24 cellular contexts compared by ENCODE assay signal in the genomic region with DNA sequence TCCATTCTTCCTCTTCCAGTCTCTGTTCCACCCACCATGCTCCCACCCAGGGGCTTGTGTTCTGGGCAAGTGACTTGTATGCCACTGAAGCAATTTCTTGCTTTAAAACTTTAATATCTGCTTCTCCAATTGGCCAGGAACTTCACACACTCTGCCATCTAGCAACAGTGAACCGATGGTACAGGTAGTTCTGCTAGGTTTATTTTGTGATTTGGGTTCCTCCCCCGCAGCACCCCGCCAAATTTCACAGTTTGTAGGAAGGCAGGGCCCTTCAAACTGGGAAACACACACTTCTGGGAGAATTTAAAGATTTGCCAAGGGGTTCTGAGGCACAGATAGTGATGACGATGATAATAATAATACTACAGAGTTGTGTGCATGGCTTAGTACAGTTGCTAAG. TPM values are rescaled to one million over a fixed set of nuclear protein-coding genes. Genes with fewer than 3 reads are reported as not detected.
DNase-seq lines count a peak whose midpoint lies in the region; ATAC-seq, FAIRE-seq and TF ChIP-seq lines count a peak whose summit lies in the region.
"Had no signal": no experiment of that assay in that cellular context is flagged by ENCODE, and none has a peak within 500 bp of the region (broad histone marks: within the 10 kb centered on the region; RNA-seq: fewer than 3 reads in every experiment).

No MANE protein-coding gene starts in this region.

- H3K36me3 ChIP-seq in DND-41 (ENCODE audit: insufficient read depth, low read length) = no peaks in the 10 kb centered on the region
- H3K36me3 ChIP-seq: ascending aorta, esophagus squamous epithelium, HAP-1 had no signal

- no peak overlapping the region for H2AFZ ChIP-seq in DND-41 (ENCODE audit: low read depth, low read length)

- DNase-seq in activated CD4-positive, alpha-beta memory T cell treated with anti-CD3 and anti-CD28 coated beads, Interleukin-2, amount 10 ng/mL, durations not matched to agents 7 days and 5 days = no peak
- no peak for DNase-seq in activated CD4-positive, alpha-beta memory T cell treated with anti-CD3 and anti-CD28 coated beads for 36 hours
- no peak for DNase-seq in DND-41
- no peak for DNase-seq in natural killer cell
- DNase-seq in frontal cortex (ENCODE audit: low spot score in 2 of 2) = no peak
- no peak for DNase-seq in NCI-H510A (lab: John Stamatoyannopoulos, UW)
- DNase-seq in NCI-H146 treated with DMSO at 0.1 percent for 48 hours (lab: John Stamatoyannopoulos, UW; ENCODE audit: unreplicated experiment) = no peak
- DNase-seq: 8988T; activated naive CD4-positive, alpha-beta T cell treated with anti-CD3 and anti-CD28 coated beads, Interleukin-2, amount 10 ng/mL, durations not matched to agents 7 days and 5 days; dermis blood vessel endothelial cell; esophagus squamous epithelium; foreskin melanocyte; KG1; NCI-H1417; NCI-H2081 treated with DMSO at 0.1 percent for 48 hours had no signal

- H3K27me3 Mint-ChIP-seq in activated CD4-positive, alpha-beta memory T cell treated with anti-CD3 and anti-CD28 coated beads, Interleukin-2, amount 10 ng/mL, durations not matched to agents 7 days and 5 days = no peaks in the 10 kb centered on the region
- no peaks in the 10 kb centered on the region for H3K27me3 Mint-ChIP-seq in activated CD4-positive, alpha-beta memory T cell treated with anti-CD3 and anti-CD28 coated beads for 36 hours
- H3K27me3 Mint-ChIP-seq in activated T-helper 17 cell treated with anti-CD3 and anti-CD28 coated beads, Interleukin-2, amount 50 U/mL, for 72 hours = no peaks in the 10 kb centered on the region
- no peaks in the 10 kb centered on the region for H3K27me3 Mint-ChIP-seq in natural killer cell (ENCODE audit: low read depth in 2 of 2)
- H3K27me3 Mint-ChIP-seq: stimulated activated naive CD8-positive, alpha-beta T cell treated with anti-CD3 and anti-CD28 coated beads, Interleukin-15, Interleukin-2, amounts not matched to agents 100 ng/mL and 50 ng/mL, for 24 hours had no signal

- POLR2A ChIA-PET in activated CD4-positive, alpha-beta memory T cell treated with anti-CD3 and anti-CD28 coated beads, Interleukin-2, amount 10 ng/mL, durations not matched to agents 7 days and 5 days (lab: Charles Lee) = interaction anchor here (1.9 to 8.6 kb wide), 2 partner anchors 53 to 143 kb away, joined by 7 to 158 read pairs; no protein-coding TSS in a partner anchor
- POLR2A ChIA-PET in activated CD4-positive, alpha-beta memory T cell treated with anti-CD3 and anti-CD28 coated beads for 36 hours (lab: Charles Lee) = no interaction called here

- peak overlapping the region; percentile 51; the same call in 1 of the 2 replicates for H3K27ac ChIP-seq in DND-41 (ENCODE audit: low read length)
- H3K27ac ChIP-seq: ascending aorta, esophagus squamous epithelium, RWPE1, SK-N-MC had no signal

- TF ChIP-seq CTCF in DND-41 (IDR thresholded peaks at IDR 0.05; ENCODE audit: borderline replicate concordance, extremely low read depth, low read length, poor library complexity, severe bottlenecking) = no peak
- no peak for TF ChIP-seq CTCF in natural killer cell (IDR thresholded peaks at IDR 0.05)

- peaks cover 17% of the 10 kb centered on the region for H3K36me3 Mint-ChIP-seq in activated CD4-positive, alpha-beta memory T cell treated with anti-CD3 and anti-CD28 coated beads, Interleukin-2, amount 10 ng/mL, durations not matched to agents 7 days and 5 days (ENCODE audit: low read depth)
- no peaks in the 10 kb centered on the region for H3K36me3 Mint-ChIP-seq in activated CD4-positive, alpha-beta memory T cell treated with anti-CD3 and anti-CD28 coated beads for 36 hours
- H3K36me3 Mint-ChIP-seq in activated T-helper 17 cell treated with anti-CD3 and anti-CD28 coated beads, Interleukin-2, amount 50 U/mL, for 72 hours (ENCODE audit: low read depth) = no peaks in the 10 kb centered on the region
- H3K36me3 Mint-ChIP-seq in natural killer cell = no peaks in the 10 kb centered on the region

- H3K4me1 Mint-ChIP-seq in activated CD4-positive, alpha-beta memory T cell treated with anti-CD3 and anti-CD28 coated beads, Interleukin-2, amount 10 ng/mL, durations not matched to agents 7 days and 5 days = peaks cover 69% of the 10 kb centered on the region
- peaks cover 57% of the 10 kb centered on the region for H3K4me1 Mint-ChIP-seq in activated CD4-positive, alpha-beta memory T cell treated with anti-CD3 and anti-CD28 coated beads for 36 hours (ENCODE audit: low read depth)
- peaks cover 35% of the 10 kb centered on the region for H3K4me1 Mint-ChIP-seq in activated T-helper 17 cell treated with anti-CD3 and anti-CD28 coated beads, Interleukin-2, amount 50 U/mL, for 72 hours
- H3K4me1 Mint-ChIP-seq in natural killer cell = peaks cover 63% of the 10 kb centered on the region in 2 donors

- H3K9me3 ChIP-seq in DND-41 (ENCODE audit: insufficient read depth, low read length, severe bottlenecking) = no peaks in the 10 kb centered on the region
- H3K9me3 ChIP-seq: ascending aorta, esophagus squamous epithelium, HAP-1 had no signal

- H3K79me2 ChIP-seq in DND-41 (ENCODE audit: insufficient read depth, low read length) = peaks cover 34% of the 10 kb centered on the region

- H3K27me3 ChIP-seq in DND-41 (ENCODE audit: insufficient read depth, low read length, poor library complexity) = no peaks in the 10 kb centered on the region
- H3K27me3 ChIP-seq: ascending aorta had no signal

- H3K4me3 ChIP-seq in DND-41 (ENCODE audit: low read depth in 1 of 2, low read length in 2 of 2) = no peak overlapping the region
- H3K4me3 ChIP-seq: ascending aorta, esophagus squamous epithelium, HAP-1, SK-N-MC had no signal

- ATAC-seq in DND-41 (ENCODE audit: insufficient read depth, low read depth) = no peak
- ATAC-seq in activated T-helper 17 cell treated with anti-CD3 and anti-CD28 coated beads, Interleukin-2, amount 50 U/mL, for 72 hours (replicated peaks) = no peak
- ATAC-seq in natural killer cell = no peak
- ATAC-seq: left lobe of liver had no signal

- no peak overlapping the region for H3K9ac ChIP-seq in DND-41 (ENCODE audit: low read depth, low read length)

- no peak overlapping the region for H3K4me2 ChIP-seq in DND-41 (ENCODE audit: insufficient read depth, low read length)

- no peak overlapping the region for H3K4me3 Mint-ChIP-seq in activated CD4-positive, alpha-beta memory T cell treated with anti-CD3 and anti-CD28 coated beads, Interleukin-2, amount 10 ng/mL, durations not matched to agents 7 days and 5 days
- no peak overlapping the region for H3K4me3 Mint-ChIP-seq in activated CD4-positive, alpha-beta memory T cell treated with anti-CD3 and anti-CD28 coated beads for 36 hours
- peak overlapping the region; percentile 29 for H3K4me3 Mint-ChIP-seq in activated T-helper 17 cell treated with anti-CD3 and anti-CD28 coated beads, Interleukin-2, amount 50 U/mL, for 72 hours
- H3K4me3 Mint-ChIP-seq in natural killer cell = peak overlapping the region; percentile 69
- H3K4me3 Mint-ChIP-seq: activated T-helper 1 cell treated with anti-CD3 and anti-CD28 coated beads, Interleukin-12 subunit alpha, Interleukin-12 subunit beta, Interleukin-2, Interleukin-4 antibody, amounts not matched to agents 30 ng/mL and 10 ng/mL and 1 ng/mL, durations not matched to agents 14 hours and 24 hours and 36 hours had no signal

- H3K4me1 ChIP-seq in DND-41 (ENCODE audit: insufficient read depth, low read length) = peaks cover 76% of the 10 kb centered on the region

- CTCF ChIA-PET in activated CD4-positive, alpha-beta memory T cell treated with anti-CD3 and anti-CD28 coated beads, Interleukin-2, amount 10 ng/mL, durations not matched to agents 7 days and 5 days (lab: Charles Lee) = interaction anchor here (4.0 kb wide), 1 partner anchor 142 kb away, joined by 24 read pairs; no protein-coding TSS in a partner anchor
- CTCF ChIA-PET in activated CD4-positive, alpha-beta memory T cell treated with anti-CD3 and anti-CD28 coated beads for 36 hours (lab: Charles Lee) = no interaction called here

- H4K20me1 ChIP-seq in DND-41 (ENCODE audit: insufficient read depth, low read length) = no peaks in the 10 kb centered on the region

- no peaks in the 10 kb centered on the region for H3K9me3 Mint-ChIP-seq in activated CD4-positive, alpha-beta memory T cell treated with anti-CD3 and anti-CD28 coated beads, Interleukin-2, amount 10 ng/mL, durations not matched to agents 7 days and 5 days
- H3K9me3 Mint-ChIP-seq in activated CD4-positive, alpha-beta memory T cell treated with anti-CD3 and anti-CD28 coated beads for 36 hours = no peaks in the 10 kb centered on the region
- H3K9me3 Mint-ChIP-seq in activated T-helper 17 cell treated with anti-CD3 and anti-CD28 coated beads, Interleukin-2, amount 50 U/mL, for 72 hours = no peaks in the 10 kb centered on the region
- H3K9me3 Mint-ChIP-seq in natural killer cell = no peaks in the 10 kb centered on the region
- H3K9me3 Mint-ChIP-seq: activated naive CD4-positive, alpha-beta T cell treated with anti-CD3 and anti-CD28 coated beads, Interleukin-2, amount 10 ng/mL, durations not matched to agents 7 days and 5 days; activated T-helper 1 cell treated with anti-CD3 and anti-CD28 coated beads, Interleukin-12 subunit alpha, Interleukin-12 subunit beta, Interleukin-2, Interleukin-4 antibody, amounts not matched to agents 30 ng/mL and 10 ng/mL and 1 ng/mL, durations not matched to agents 14 hours and 24 hours and 36 hours; stimulated activated naive CD8-positive, alpha-beta T cell treated with anti-CD3 and anti-CD28 coated beads, Interleukin-15, Interleukin-2, amounts not matched to agents 100 ng/mL and 50 ng/mL, for 24 hours had no signal

- FAIRE-seq in frontal cortex (lab: Jason Lieb, UNC) = no peak
- FAIRE-seq: endometrium had no signal

- intact Hi-C loops in activated CD4-positive, alpha-beta memory T cell treated with anti-CD3 and anti-CD28 coated beads for 36 hours (cut with micrococcal nuclease) = loop anchor here (5.0 kb wide), 1 partner anchor 53 kb away; no protein-coding TSS in a partner anchor
- intact Hi-C loops in natural killer cell (cut with micrococcal nuclease) = loop anchor here (5.0 to 10.0 kb wide), 2 partner anchors 47 to 140 kb away; a partner anchor contains a TSS

- peak overlapping the region; percentile 28 for H3K27ac Mint-ChIP-seq in activated CD4-positive, alpha-beta memory T cell treated with anti-CD3 and anti-CD28 coated beads, Interleukin-2, amount 10 ng/mL, durations not matched to agents 7 days and 5 days
- H3K27ac Mint-ChIP-seq in activated CD4-positive, alpha-beta memory T cell treated with anti-CD3 and anti-CD28 coated beads for 36 hours = no peak overlapping the region
- peak overlapping the region; percentile 9 for H3K27ac Mint-ChIP-seq in activated T-helper 17 cell treated with anti-CD3 and anti-CD28 coated beads, Interleukin-2, amount 50 U/mL, for 72 hours
- H3K27ac Mint-ChIP-seq in natural killer cell = peak overlapping the region; percentile 54 to 99
- H3K27ac Mint-ChIP-seq: activated T-helper 1 cell treated with anti-CD3 and anti-CD28 coated beads, Interleukin-12 subunit alpha, Interleukin-12 subunit beta, Interleukin-2, Interleukin-4 antibody, amounts not matched to agents 30 ng/mL and 10 ng/mL and 1 ng/mL, durations not matched to agents 14 hours and 24 hours and 36 hours had no signal

RNA-seq across cellular contexts. Expression of a gene that starts 3.3 kb away (rescaled TPM):
- 10 to 100 TPM; 13.5 to 16.8 TPM for total RNA-seq in activated CD4-positive, alpha-beta memory T cell treated with anti-CD3 and anti-CD28 coated beads, Interleukin-2, amount 10 ng/mL, durations not matched to agents 7 days and 5 days
- 10 to 100 TPM in 1 of 2 experiments, 1 to 10 TPM in 1; 9.8 to 10.8 TPM for total RNA-seq in activated CD4-positive, alpha-beta memory T cell treated with anti-CD3 and anti-CD28 coated beads for 36 hours
- 1 to 10 TPM; 4.8 to 6.3 TPM for total RNA-seq in activated T-helper 17 cell treated with anti-CD3 and anti-CD28 coated beads, Interleukin-2, amount 50 U/mL, for 72 hours
- total RNA-seq in natural killer cell (10 to 100 TPM; 34.8 to 52.3 (median 39.3) TPM), frontal cortex (5.7 TPM)

RNA-seq across cellular contexts. Expression of a gene that starts 3.7 kb away (rescaled TPM):
- total RNA-seq in activated CD4-positive, alpha-beta memory T cell treated with anti-CD3 and anti-CD28 coated beads, Interleukin-2, amount 10 ng/mL, durations not matched to agents 7 days and 5 days = 10 to 100 TPM; 10.4 to 10.8 TPM
- total RNA-seq in activated CD4-positive, alpha-beta memory T cell treated with anti-CD3 and anti-CD28 coated beads for 36 hours = 1 to 10 TPM; 3.5 to 3.6 TPM
- total RNA-seq in activated T-helper 17 cell treated with anti-CD3 and anti-CD28 coated beads, Interleukin-2, amount 50 U/mL, for 72 hours = 1 to 10 TPM in 1 of 2 donors, under 1 TPM in 1; 0.64 to 5.5 TPM
- total RNA-seq in natural killer cell (10 to 100 TPM; 16.5 to 20.9 (median 19.4) TPM), frontal cortex (1.2 TPM)
- total RNA-seq: ascending aorta had no signal

RNA-seq across cellular contexts. Expression of a gene that starts 46.8 kb away (rescaled TPM):
- 100 to 1,000 TPM; 106 to 121 TPM for total RNA-seq in activated CD4-positive, alpha-beta memory T cell treated with anti-CD3 and anti-CD28 coated beads, Interleukin-2, amount 10 ng/mL, durations not matched to agents 7 days and 5 days
- 100 to 1,000 TPM; 134 to 146 TPM for total RNA-seq in activated CD4-positive, alpha-beta memory T cell treated with anti-CD3 and anti-CD28 coated beads for 36 hours
- total RNA-seq in activated T-helper 17 cell treated with anti-CD3 and anti-CD28 coated beads, Interleukin-2, amount 50 U/mL, for 72 hours = 100 to 1,000 TPM; 100 to 112 TPM
- total RNA-seq in natural killer cell = 100 to 1,000 TPM in 2 of 3 donors, 10 to 100 TPM in 1; 87.0 to 131 (median 107) TPM
- total RNA-seq in frontal cortex = 75.4 TPM

Comparison
In these comparisons a context has a peak if more than half of its experiments do, and no peak if none do; other contexts are left out.
1. H3K4me3 Mint-ChIP-seq: peak in activated T-helper 17 cell treated with anti-CD3 and anti-CD28 coated beads, Interleukin-2, amount 50 U/mL, for 72 hours (single experiment) and natural killer cell (single experiment); none in activated CD4-positive, alpha-beta memory T cell treated with anti-CD3 and anti-CD28 coated beads, Interleukin-2, amount 10 ng/mL, durations not matched to agents 7 days and 5 days (single experiment) and activated CD4-positive, alpha-beta memory T cell treated with anti-CD3 and anti-CD28 coated beads for 36 hours (single experiment).